Comparison of ENCODE assay signal across 18 cellular contexts in genomic region chr7:143042159-143042820, GRCh38. TPM values are rescaled to one million over a fixed set of nuclear protein-coding genes. Genes with fewer than 3 reads are reported as not detected.
A peak's percentile ranks its signal among the peaks of the same experiment; 100 is the strongest.
DNase-seq lines count a peak whose midpoint lies in the region; ATAC-seq, FAIRE-seq and TF ChIP-seq lines count a peak whose summit lies in the region.
"Had no signal": no experiment of that assay in that cellular context is flagged by ENCODE, and none has a peak within 500 bp of the region (broad histone marks: within the 10 kb centered on the region; RNA-seq: fewer than 3 reads in every experiment).

No MANE protein-coding gene starts in this region.

- H3K4me1 ChIP-seq in H9 (ENCODE audit: insufficient read depth, low read length) (no peaks in the 10 kb centered on the region), small intestine (ENCODE audit: control insufficient read depth in 2 of 2, insufficient read depth in 1 of 2, low read depth in 1 of 2, low read length in 1 of 2) (peaks cover 2 to 6% of the 10 kb centered on the region in 2 donors)

- no peak overlapping the region for H3K14ac ChIP-seq in H9 (ENCODE audit: insufficient read depth, low read length)

- H3K36me3 ChIP-seq in small intestine (ENCODE audit: control insufficient read depth in 2 of 2, insufficient read depth in 2 of 2, low read length in 2 of 2), result no peaks in the 10 kb centered on the region
- H3K36me3 ChIP-seq: BLaER1 treated with 17β-estradiol and CSF1 and Interleukin-3, amounts not matched to agents 10 nM and 100 nM had no signal

- peaks cover 6 to 10% of the 10 kb centered on the region in 2 experiments for H3K4me1 Mint-ChIP-seq in H9
- H3K4me1 Mint-ChIP-seq in endothelial cell (ENCODE audit: unreplicated experiment), result peaks cover 9% of the 10 kb centered on the region

- TF ChIP-seq CTCF in H9 (conservative IDR thresholded peaks at IDR 0.05) (no peak), endothelial cell (IDR thresholded peaks at IDR 0.05; ENCODE audit: unreplicated experiment) (no peak)

- H2BK20ac ChIP-seq in H9 (ENCODE audit: low read depth, low read length, poor library complexity, severe bottlenecking), result no peak overlapping the region

- no peak overlapping the region for H4K91ac ChIP-seq in H9 (ENCODE audit: insufficient read length, low read depth, low read length)

- H3K27ac ChIP-seq in H9 (ENCODE audit: insufficient read length, low read depth, low read length) (no peak overlapping the region), small intestine (ENCODE audit: low read depth in 1 of 2, low read length in 1 of 2) (peak overlapping the region; percentile 39 to 42)
- H3K27ac ChIP-seq: BLaER1 treated with 17β-estradiol and CSF1 and Interleukin-3, amounts not matched to agents 10 nM and 100 nM had no signal

- no CpG with 5 or more reads among the region's 3 CpGs for WGBS in H9 (ENCODE audit: extremely low coverage, insufficient read length, low lambda C conversion rate)
- 19 to 50% (median 49%) methylated on average over 3 of the region's 3 CpGs for WGBS in small intestine, 3 donors

- no peaks in the 10 kb centered on the region for H4K20me1 ChIP-seq in H9 (ENCODE audit: control insufficient read depth, insufficient read depth, insufficient read length)
- H4K20me1 ChIP-seq: BLaER1 treated with 17β-estradiol and CSF1 and Interleukin-3, amounts not matched to agents 10 nM and 100 nM had no signal

- H3K9me3 ChIP-seq in H9 (ENCODE audit: control insufficient read depth, low read depth, low read length), result no peaks in the 10 kb centered on the region
- H3K9me3 ChIP-seq in small intestine (ENCODE audit: control insufficient read depth, low read depth), result no peaks in the 10 kb centered on the region
- H3K9me3 ChIP-seq: BLaER1 treated with 17β-estradiol and CSF1 and Interleukin-3, amounts not matched to agents 10 nM and 100 nM had no signal

- no peaks in the 10 kb centered on the region for H3K79me2 ChIP-seq in H9 (ENCODE audit: insufficient read depth, low read length)

- H2BK12ac ChIP-seq in H9 (ENCODE audit: insufficient read length, low read depth, low read length), result no peak overlapping the region

- H2AFZ ChIP-seq in H9 (ENCODE audit: low read length), result no peak overlapping the region

- H3K4me3 Mint-ChIP-seq in H9, result no peak overlapping the region
- H3K4me3 Mint-ChIP-seq in endothelial cell (ENCODE audit: unreplicated experiment), result no peak overlapping the region
- H3K4me3 Mint-ChIP-seq: activated B cell treated with CpG ODN at 0.5 μM for 24 hours had no signal

- no peak overlapping the region for H4K5ac ChIP-seq in H9 (ENCODE audit: insufficient read length, low read depth, low read length)

- no peaks in the 10 kb centered on the region; the same call in 1 of the 2 replicates for H3K27me3 ChIP-seq in H9 (ENCODE audit: insufficient read depth, low read length)
- H3K27me3 ChIP-seq in small intestine (ENCODE audit: control insufficient read depth in 2 of 2, insufficient read depth in 2 of 2, low read length in 2 of 2), result no peaks in the 10 kb centered on the region
- H3K27me3 ChIP-seq: BLaER1 treated with 17β-estradiol and CSF1 and Interleukin-3, amounts not matched to agents 10 nM and 100 nM had no signal

- no peak overlapping the region for H3K23ac ChIP-seq in H9 (ENCODE audit: insufficient read length, low read depth, low read length)

- H3K27ac Mint-ChIP-seq in H9 (peak overlapping the region in 2 of 3 experiments; percentile 24 to 56; a peak in 3 of 7 replicates), endothelial cell (ENCODE audit: unreplicated experiment) (no peak overlapping the region)
- H3K27ac Mint-ChIP-seq: activated B cell treated with CpG ODN at 0.5 μM for 24 hours had no signal

- H2BK15ac ChIP-seq in H9 (ENCODE audit: low read depth, low read length), result no peak overlapping the region

- FAIRE-seq in small intestine (lab: Jason Lieb, UNC), result no peak

- H3K56ac ChIP-seq in H9 (ENCODE audit: insufficient read length, low read depth, low read length), result no peak overlapping the region

- no peak for ATAC-seq in HG02970 (IDR thresholded peaks at IDR 0.05; ENCODE audit: low FRiP score, unreplicated experiment)
- ATAC-seq: esophagus mucosa, Panc1 had no signal

- H3K4me3 ChIP-seq in small intestine (ENCODE audit: low read depth in 1 of 2, low read length in 2 of 2), result no peak overlapping the region
- H3K4me3 ChIP-seq: BLaER1 treated with 17β-estradiol and CSF1 and Interleukin-3, amounts not matched to agents 10 nM and 100 nM had no signal

- no peaks in the 10 kb centered on the region for H3K23me2 ChIP-seq in H9 (ENCODE audit: insufficient read length, low read depth, low read length, poor library complexity, severe bottlenecking)

- no peak overlapping the region for H4K8ac ChIP-seq in H9 (replicated peaks; ENCODE audit: insufficient read length, low read depth, low read length)

- H3K4ac ChIP-seq in H9 (ENCODE audit: low read depth, low read length), result no peak overlapping the region

- no peak overlapping the region for H2AK5ac ChIP-seq in H9 (ENCODE audit: insufficient read length, low read length)

- H2BK5ac ChIP-seq in H9 (ENCODE audit: insufficient read length, low read length), result no peak overlapping the region

- DNase-seq in H9 (no peak), amniotic stem cell (lab: John Stamatoyannopoulos, UW) (peak; percentile 68), iris pigment epithelial cell (ENCODE audit: low read depth) (peak; percentile 63), small intestine (no peak), endothelial cell (ENCODE audit: low spot score) (no peak)
- DNase-seq in activated naive CD4-positive, alpha-beta T cell treated with Interleukin-2 at 50 U/mL for 16 hours, result no peak
- DNase-seq: activated B cell treated with CpG ODN at 0.5 μM for 24 hours, aorta, dermis blood vessel endothelial cell, NCI-H1694 treated with DMSO at 0.1 percent for 48 hours, SW 1271 had no signal

- no peak overlapping the region for H3T11ph ChIP-seq in H9 (ENCODE audit: low read length)

- H3K9me3 Mint-ChIP-seq in H9, result no peaks in the 10 kb centered on the region
- no peaks in the 10 kb centered on the region for H3K9me3 Mint-ChIP-seq in endothelial cell (ENCODE audit: unreplicated experiment)
- H3K9me3 Mint-ChIP-seq: activated B cell treated with CpG ODN at 0.5 μM for 24 hours had no signal

- H3K36me3 Mint-ChIP-seq in H9 (ENCODE audit: insufficient read depth in 1 of 3, low read depth in 3 of 3), result no peaks in the 10 kb centered on the region
- H3K36me3 Mint-ChIP-seq in endothelial cell (ENCODE audit: low read depth, unreplicated experiment), result no peaks in the 10 kb centered on the region

- no peak overlapping the region for H2BK120ac ChIP-seq in H9 (ENCODE audit: low read depth, low read length, poor library complexity, severe bottlenecking)

- H3K9ac ChIP-seq in H9 (ENCODE audit: extremely low read depth, insufficient read length, low read length), result no peak overlapping the region
- H3K9ac ChIP-seq: BLaER1 treated with 17β-estradiol and CSF1 and Interleukin-3, amounts not matched to agents 10 nM and 100 nM had no signal

- H3K18ac ChIP-seq in H9 (ENCODE audit: insufficient read length, low read depth, low read length), result no peak overlapping the region

- H3K27me3 Mint-ChIP-seq in H9 (ENCODE audit: low read depth), result no peaks in the 10 kb centered on the region; the same call in none of the 2 replicates
- peaks cover 3% of the 10 kb centered on the region for H3K27me3 Mint-ChIP-seq in endothelial cell (ENCODE audit: unreplicated experiment)
- H3K27me3 Mint-ChIP-seq: activated B cell treated with CpG ODN at 0.5 μM for 24 hours had no signal

- H3K4me2 ChIP-seq in H9 (ENCODE audit: insufficient read depth, insufficient read length, low read length), result no peak overlapping the region

- no peaks in the 10 kb centered on the region for H3K79me1 ChIP-seq in H9 (ENCODE audit: insufficient read depth, low read depth, low read length, poor library complexity, severe bottlenecking)

RNA-seq across cellular contexts. Expression of gene OR6V1, which starts 9.9 kb away (rescaled TPM):
- total RNA-seq in H9 (2021) (not detected in 2 replicates), endothelial cell (ENCODE audit: unreplicated experiment) (not detected)
- polyA plus RNA-seq in small intestine, result not detected
- total RNA-seq: activated B cell treated with CpG ODN at 0.5 μM for 24 hours, aorta, dermis blood vessel endothelial cell, esophagus mucosa, mononuclear cell, NCI-H460, posterior vena cava had no signal
- polyA plus RNA-seq: aorta had no signal

RNA-seq across cellular contexts. Expression of gene OR9A2, which starts 15.4 kb away (rescaled TPM):
- total RNA-seq in H9 (2021), result not detected in 2 replicates
- not detected for polyA plus RNA-seq in small intestine
- not detected for total RNA-seq in endothelial cell (ENCODE audit: unreplicated experiment)
- total RNA-seq: dermis blood vessel endothelial cell, esophagus mucosa, mononuclear cell, NCI-H460, posterior vena cava had no signal
- polyA plus RNA-seq: aorta had no signal

Comparison
In these comparisons a context has a peak if more than half of its experiments do, and no peak if none do; other contexts are left out.
1. DNase-seq: peak in amniotic stem cell (single experiment) and iris pigment epithelial cell (single experiment); none in H9 (single experiment), small intestine (single experiment), endothelial cell (single experiment) and activated naive CD4-positive, alpha-beta T cell treated with Interleukin-2 at 50 U/mL for 16 hours (single experiment).